8 cellular contexts compared by ENCODE assay signal in the genomic region with DNA sequence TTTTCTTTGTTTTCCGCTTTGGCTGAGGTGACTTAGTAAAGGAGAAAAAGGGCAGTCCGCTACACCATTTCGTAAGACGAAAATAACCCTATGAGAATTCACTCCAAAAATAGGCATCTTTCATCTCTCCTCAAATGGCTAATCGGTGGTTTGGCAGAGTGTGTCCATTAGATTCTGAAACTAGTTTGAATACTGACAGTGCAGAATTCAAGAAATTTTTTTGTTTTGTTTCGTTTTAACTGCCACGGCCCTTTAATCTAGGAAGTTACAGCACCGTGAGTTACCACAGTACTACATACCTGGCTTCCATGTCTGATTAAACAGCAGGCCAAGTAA.
DNase-seq lines count a peak whose midpoint lies in the region; ATAC-seq, FAIRE-seq and TF ChIP-seq lines count a peak whose summit lies in the region.

No MANE protein-coding gene starts in this region.

- WGBS in ovary, 3 donors: 0 to 1% (median 1%) methylated on average over 8 of the region's 8 CpGs

- H3K27me3 ChIP-seq in ovary: no peaks in the 10 kb centered on the region

- peak overlapping the region; percentile 98 for H3K4me3 ChIP-seq in ovary

- no peaks in the 10 kb centered on the region for H3K27me3 Mint-ChIP-seq in activated B cell treated with CpG ODN at 0.5 μM for 24 hours

- POLR2A ChIA-PET in activated B cell treated with CpG ODN at 0.5 μM for 24 hours (lab: Charles Lee): interaction anchor here (0.5 to 1.3 kb wide), 2 partner anchors 305 to 388 kb away, joined by 3 to 6 read pairs; no protein-coding TSS in a partner anchor

- H3K4me1 ChIP-seq in ovary (ENCODE audit: insufficient read depth): peaks cover 2% of the 10 kb centered on the region

- H3K9me3 ChIP-seq in ovary: no peaks in the 10 kb centered on the region

- H3K27ac Mint-ChIP-seq in activated B cell treated with CpG ODN at 0.5 μM for 24 hours: peak overlapping the region; percentile 97

- intact Hi-C loops in activated B cell treated with CpG ODN at 0.5 μM for 24 hours (cut with micrococcal nuclease) (loop anchor here (1.0 to 5.0 kb wide), 7 partner anchors 36 to 1546 kb away; a partner anchor contains a TSS), ovary (cut with DNase I) (no loop called here)

- peaks cover 16% of the 10 kb centered on the region for H3K4me1 Mint-ChIP-seq in activated B cell treated with CpG ODN at 0.5 μM for 24 hours

- peaks cover 9% of the 10 kb centered on the region for H3K36me3 Mint-ChIP-seq in activated B cell treated with CpG ODN at 0.5 μM for 24 hours (ENCODE audit: low read depth)

- no peak for TF ChIP-seq EP300 in ovary (IDR thresholded peaks at IDR 0.05)

- TF ChIP-seq CTCF in activated B cell treated with CpG ODN at 0.5 μM for 24 hours (IDR thresholded peaks at IDR 0.05) (no peak), ovary (IDR thresholded peaks at IDR 0.05) (no peak)

- peak overlapping the region; percentile 15 to 90 for H3K27ac ChIP-seq in ovary

- CTCF ChIA-PET in activated B cell treated with CpG ODN at 0.5 μM for 24 hours (lab: Charles Lee): no interaction called here

- DNase-seq in NCI-H146 treated with DMSO at 0.1 percent for 48 hours (lab: John Stamatoyannopoulos, UW; ENCODE audit: unreplicated experiment) (peak; percentile 56), NCI-H146 (lab: John Stamatoyannopoulos, UW) (no peak), activated B cell treated with CpG ODN at 0.5 μM for 24 hours (no peak), frontal cortex (ENCODE audit: low spot score in 2 of 2) (peak; percentile 13 to 28), ovary (no peak), NCI-H187 (lab: John Stamatoyannopoulos, UW) (no peak)

- H3K36me3 ChIP-seq in ovary: no peaks in the 10 kb centered on the region

- no peak for TF ChIP-seq POLR2A in ovary (IDR thresholded peaks at IDR 0.05)

- no peak for FAIRE-seq in frontal cortex (lab: Jason Lieb, UNC)

- H3K4me3 Mint-ChIP-seq in activated B cell treated with CpG ODN at 0.5 μM for 24 hours: peak overlapping the region; percentile 91

- no peaks in the 10 kb centered on the region for H3K9me3 Mint-ChIP-seq in activated B cell treated with CpG ODN at 0.5 μM for 24 hours

- ATAC-seq in GM21367 (IDR thresholded peaks at IDR 0.05; ENCODE audit: unreplicated experiment) (peak; percentile 56), HG03565 (IDR thresholded peaks at IDR 0.05; ENCODE audit: unreplicated experiment) (peak; percentile 48), activated B cell treated with CpG ODN at 0.5 μM for 24 hours (ENCODE audit: low read depth) (peak; percentile 45)

Comparison
In these comparisons a context has a peak if more than half of its experiments do, and no peak if none do; other contexts are left out.
1. DNase-seq: peak in NCI-H146 treated with DMSO at 0.1 percent for 48 hours (single experiment) and frontal cortex (2 of 2); none in NCI-H146 (single experiment), activated B cell treated with CpG ODN at 0.5 μM for 24 hours (single experiment), ovary (0 of 5) and NCI-H187 (0 of 2).
2. Peak in every context shown above with its lines, with median percentiles within 50 percentile points of each other: ATAC-seq.